In the genomic region with DNA sequence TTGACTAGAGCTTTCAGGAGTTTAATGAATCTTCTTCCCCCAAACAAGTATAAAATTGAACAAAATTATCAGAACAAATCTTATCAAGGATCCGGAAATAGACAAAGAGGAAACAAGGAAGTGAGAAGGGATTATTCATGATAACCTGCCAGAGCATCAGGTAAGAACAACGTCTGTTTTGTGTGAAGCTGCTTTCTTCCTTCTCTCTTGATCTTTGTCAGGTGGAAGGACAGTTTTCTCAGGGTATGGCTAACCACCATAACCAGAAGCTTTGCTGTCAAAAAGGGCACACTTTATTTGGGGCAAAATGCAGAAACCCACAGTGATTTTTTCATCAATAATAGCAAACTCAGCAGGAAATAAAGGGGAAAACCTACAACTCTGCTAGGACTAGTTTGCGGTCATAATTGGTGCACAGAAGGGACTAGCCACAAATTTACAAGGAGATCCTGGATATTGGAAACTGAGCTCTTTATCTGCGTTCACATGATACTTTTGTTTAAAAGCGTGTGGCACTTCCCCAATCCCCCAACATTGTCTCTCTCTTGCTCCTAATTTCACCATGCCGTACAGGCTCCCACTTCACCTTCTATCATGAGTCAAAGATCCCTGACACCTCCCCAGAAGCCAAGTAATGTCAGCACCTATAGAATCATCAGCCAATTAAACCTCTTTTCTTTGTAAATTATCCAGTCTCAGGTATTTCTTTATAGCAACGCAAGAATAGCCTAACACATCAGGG, we compare ENCODE assay signal across 22 cellular contexts.
"Had no signal": no experiment of that assay in that cellular context is flagged by ENCODE, and none has a peak within 500 bp of the region (broad histone marks: within the 10 kb centered on the region; RNA-seq: fewer than 3 reads in every experiment).

No MANE protein-coding gene starts in this region.

- H3K27me3 ChIP-seq: colonic mucosa, esophagus squamous epithelium, gastrocnemius medialis, neural progenitor cell, tibial artery had no signal

- DNase-seq: activated CD4-positive, alpha-beta memory T cell treated with anti-CD3 and anti-CD28 coated beads, Interleukin-2, amount 10 ng/mL, durations not matched to agents 7 days and 5 days; activated CD4-positive, alpha-beta T cell treated with anti-CD3 and anti-CD28 coated beads, Interleukin-2, amount 10 ng/mL, durations not matched to agents 24 days and 14 days; activated CD4-positive, CD25-positive, alpha-beta regulatory T cell; activated CD8-positive, alpha-beta memory T cell treated with anti-CD3 and anti-CD28 coated beads, Interleukin-2, amount 10 ng/mL, durations not matched to agents 7 days and 5 days; activated effector memory CD4-positive, alpha-beta T cell treated with anti-CD3 and anti-CD28 coated beads, Interleukin-2, amount 50 U/mL, for 16 hours; activated naive CD4-positive, alpha-beta T cell treated with anti-CD3 and anti-CD28 coated beads, Interleukin-2, amount 10 ng/mL, durations not matched to agents 7 days and 5 days; activated T-cell treated with anti-CD3 and anti-CD28 coated beads for 4 hours; amygdala; colonic mucosa; esophagus squamous epithelium; gastrocnemius medialis; hippocampal formation; left ventricle myocardium inferior; naive thymus-derived CD8-positive, alpha-beta T cell; right cardiac atrium; stimulated activated CD4-positive, alpha-beta T cell treated with anti-CD3 and anti-CD28 coated beads, Interleukin-12 subunit alpha, Interleukin-12 subunit beta, amount 100 ng/mL, for 4 hours; substantia nigra; T-helper 9 cell; tibial artery had no signal

- H3K36me3 Mint-ChIP-seq: activated CD8-positive, alpha-beta memory T cell treated with anti-CD3 and anti-CD28 coated beads, Interleukin-2, amount 10 ng/mL, durations not matched to agents 7 days and 5 days; neural progenitor cell had no signal

- H3K27ac Mint-ChIP-seq: activated CD4-positive, alpha-beta memory T cell treated with anti-CD3 and anti-CD28 coated beads, Interleukin-2, amount 10 ng/mL, durations not matched to agents 7 days and 5 days; activated CD4-positive, alpha-beta T cell treated with anti-CD3 and anti-CD28 coated beads, Interleukin-2, amount 10 ng/mL, durations not matched to agents 24 days and 14 days; activated CD8-positive, alpha-beta memory T cell treated with anti-CD3 and anti-CD28 coated beads, Interleukin-2, amount 10 ng/mL, durations not matched to agents 7 days and 5 days; activated naive CD4-positive, alpha-beta T cell treated with anti-CD3 and anti-CD28 coated beads, Interleukin-2, amount 10 ng/mL, durations not matched to agents 7 days and 5 days; naive thymus-derived CD8-positive, alpha-beta T cell; neural progenitor cell; stimulated activated naive CD8-positive, alpha-beta T cell treated with anti-CD3 and anti-CD28 coated beads, Interleukin-15, Interleukin-2, amounts not matched to agents 100 ng/mL and 50 ng/mL, for 24 hours had no signal

- ATAC-seq: activated CD8-positive, alpha-beta memory T cell treated with anti-CD3 and anti-CD28 coated beads, Interleukin-2, amount 10 ng/mL, durations not matched to agents 7 days and 5 days; gastrocnemius medialis; naive thymus-derived CD8-positive, alpha-beta T cell; right cardiac atrium had no signal

- H3K4me1 Mint-ChIP-seq: activated CD4-positive, alpha-beta memory T cell treated with anti-CD3 and anti-CD28 coated beads, Interleukin-2, amount 10 ng/mL, durations not matched to agents 7 days and 5 days; activated CD4-positive, alpha-beta T cell treated with anti-CD3 and anti-CD28 coated beads, Interleukin-2, amount 10 ng/mL, durations not matched to agents 24 days and 14 days; activated CD8-positive, alpha-beta memory T cell treated with anti-CD3 and anti-CD28 coated beads, Interleukin-2, amount 10 ng/mL, durations not matched to agents 7 days and 5 days; activated naive CD4-positive, alpha-beta T cell treated with anti-CD3 and anti-CD28 coated beads, Interleukin-2, amount 10 ng/mL, durations not matched to agents 7 days and 5 days; neural progenitor cell had no signal

- H3K27ac ChIP-seq: colonic mucosa, esophagus squamous epithelium, gastrocnemius medialis, left ventricle myocardium inferior, neural progenitor cell, tibial artery had no signal

- H3K4me3 Mint-ChIP-seq: activated CD4-positive, alpha-beta memory T cell treated with anti-CD3 and anti-CD28 coated beads, Interleukin-2, amount 10 ng/mL, durations not matched to agents 7 days and 5 days; activated CD4-positive, alpha-beta T cell treated with anti-CD3 and anti-CD28 coated beads, Interleukin-2, amount 10 ng/mL, durations not matched to agents 24 days and 14 days; activated CD8-positive, alpha-beta memory T cell treated with anti-CD3 and anti-CD28 coated beads, Interleukin-2, amount 10 ng/mL, durations not matched to agents 7 days and 5 days; activated naive CD4-positive, alpha-beta T cell treated with anti-CD3 and anti-CD28 coated beads, Interleukin-2, amount 10 ng/mL, durations not matched to agents 7 days and 5 days; naive thymus-derived CD8-positive, alpha-beta T cell; neural progenitor cell; stimulated activated naive CD8-positive, alpha-beta T cell treated with anti-CD3 and anti-CD28 coated beads, Interleukin-15, Interleukin-2, amounts not matched to agents 100 ng/mL and 50 ng/mL, for 24 hours had no signal

- H3K27me3 Mint-ChIP-seq: activated CD4-positive, alpha-beta memory T cell treated with anti-CD3 and anti-CD28 coated beads, Interleukin-2, amount 10 ng/mL, durations not matched to agents 7 days and 5 days; activated CD4-positive, alpha-beta T cell treated with anti-CD3 and anti-CD28 coated beads, Interleukin-2, amount 10 ng/mL, durations not matched to agents 24 days and 14 days; activated CD8-positive, alpha-beta memory T cell treated with anti-CD3 and anti-CD28 coated beads, Interleukin-2, amount 10 ng/mL, durations not matched to agents 7 days and 5 days; activated naive CD4-positive, alpha-beta T cell treated with anti-CD3 and anti-CD28 coated beads, Interleukin-2, amount 10 ng/mL, durations not matched to agents 7 days and 5 days; naive thymus-derived CD8-positive, alpha-beta T cell; stimulated activated naive CD8-positive, alpha-beta T cell treated with anti-CD3 and anti-CD28 coated beads, Interleukin-15, Interleukin-2, amounts not matched to agents 100 ng/mL and 50 ng/mL, for 24 hours had no signal

- H3K36me3 ChIP-seq: colonic mucosa, esophagus squamous epithelium, gastrocnemius medialis, left ventricle myocardium inferior, neural progenitor cell, tibial artery had no signal

- H3K4me3 ChIP-seq: colonic mucosa, esophagus squamous epithelium, gastrocnemius medialis, left ventricle myocardium inferior, neural progenitor cell, tibial artery had no signal

- H3K9me3 ChIP-seq: colonic mucosa, esophagus squamous epithelium, gastrocnemius medialis, tibial artery had no signal

- H3K4me1 ChIP-seq: colonic mucosa, esophagus squamous epithelium, gastrocnemius medialis, left ventricle myocardium inferior, neural progenitor cell, tibial artery had no signal

- FAIRE-seq: bronchial epithelial cell had no signal
